In the genomic region with DNA sequence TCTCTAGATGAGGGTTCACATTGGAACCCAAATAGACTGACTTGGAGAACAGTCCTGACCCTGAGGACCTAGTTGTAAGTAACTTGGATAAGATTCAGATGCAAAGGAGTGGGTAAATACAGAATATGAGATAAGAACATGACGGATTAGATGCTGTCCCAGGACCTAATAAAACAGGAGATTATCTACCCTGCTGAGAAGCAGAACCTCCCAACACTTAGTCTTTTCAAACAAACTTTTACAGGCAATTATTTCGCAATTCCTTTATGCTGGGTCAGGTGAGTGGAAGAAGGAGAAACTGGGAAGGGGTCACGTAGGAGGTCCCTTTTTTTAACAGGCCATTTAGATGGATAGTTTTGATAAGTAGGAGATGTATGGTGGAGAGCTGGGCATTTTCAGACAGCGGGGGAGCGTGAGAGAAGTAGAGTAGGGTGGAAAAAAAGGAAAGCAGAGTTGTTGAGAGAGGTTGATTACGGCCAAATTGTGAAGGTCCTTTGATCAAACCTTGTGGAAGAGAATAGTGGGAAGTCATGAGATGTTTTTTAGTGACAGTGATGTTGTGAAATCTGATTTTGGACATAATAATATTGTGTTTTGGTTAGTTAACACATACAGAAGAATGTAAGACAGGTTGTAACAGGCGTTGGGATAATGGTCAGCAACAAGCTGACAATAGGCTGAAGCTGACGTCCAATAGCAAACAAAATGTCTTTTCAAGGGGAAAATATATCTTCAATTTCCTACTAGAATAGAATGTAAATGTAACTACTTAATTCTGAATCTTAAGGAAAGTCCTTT, we compare ENCODE assay signal across 21 cellular contexts. TPM values are rescaled to one million over a fixed set of nuclear protein-coding genes. Genes with fewer than 3 reads are reported as not detected.
"Had no signal": no experiment of that assay in that cellular context is flagged by ENCODE, and none has a peak within 500 bp of the region (broad histone marks: within the 10 kb centered on the region; RNA-seq: fewer than 3 reads in every experiment).

No MANE protein-coding gene starts in this region.

- H3K27ac Mint-ChIP-seq: activated B cell treated with CpG ODN at 0.5 μM for 24 hours; activated CD4-positive, alpha-beta T cell treated with anti-CD3 and anti-CD28 coated beads, Interleukin-2, amount 10 ng/mL, durations not matched to agents 24 days and 14 days; activated CD8-positive, alpha-beta T cell treated with anti-CD3 and anti-CD28 coated beads, Interleukin-2, amount 10 ng/mL, durations not matched to agents 7 days and 5 days; activated naive CD4-positive, alpha-beta T cell treated with anti-CD3 and anti-CD28 coated beads, Interleukin-2, amount 50 U/mL, for 72 hours; memory B cell; natural killer cell treated with Interleukin-12 subunit alpha and Interleukin-12 subunit beta and Interleukin-15 and Interleukin-18, amount 100 ng/mL, for 72 hours; stimulated activated naive CD8-positive, alpha-beta T cell treated with anti-CD3 and anti-CD28 coated beads, Interleukin-15, Interleukin-2, amounts not matched to agents 100 ng/mL and 50 ng/mL, for 24 hours had no signal

- H3K9me3 ChIP-seq: body of pancreas, left lung had no signal

- H3K36me3 ChIP-seq: left lung had no signal

- H3K4me3 ChIP-seq: body of pancreas, left lung had no signal

- H3K27ac ChIP-seq: body of pancreas, left lung had no signal

- H3K4me1 ChIP-seq: body of pancreas, left lung had no signal

- ATAC-seq: activated CD8-positive, alpha-beta T cell treated with anti-CD3 and anti-CD28 coated beads, Interleukin-2, amount 10 ng/mL, durations not matched to agents 7 days and 5 days; activated naive CD4-positive, alpha-beta T cell treated with anti-CD3 and anti-CD28 coated beads, Interleukin-2, amount 50 U/mL, for 72 hours; body of pancreas; left lung; natural killer cell treated with Interleukin-12 subunit alpha and Interleukin-12 subunit beta and Interleukin-15 and Interleukin-18, amount 100 ng/mL, for 72 hours had no signal

- DNase-seq: activated B cell treated with CpG ODN at 0.5 μM for 24 hours; activated CD4-positive, alpha-beta T cell treated with anti-CD3 and anti-CD28 coated beads, Interleukin-2, amount 10 ng/mL, durations not matched to agents 24 days and 14 days; activated CD8-positive, alpha-beta memory T cell treated with anti-CD3 and anti-CD28 coated beads, Interleukin-2, amount 50 U/mL, for 4 hours; activated CD8-positive, alpha-beta T cell treated with anti-CD3 and anti-CD28 coated beads, Interleukin-2, amount 10 ng/mL, durations not matched to agents 7 days and 5 days; activated effector memory CD4-positive, alpha-beta T cell treated with anti-CD3 and anti-CD28 coated beads, Interleukin-2, amount 50 U/mL, for 16 hours; activated T-cell treated with anti-CD3 and anti-CD28 coated beads, Interleukin-2, amount 50 U/mL, for 48 hours; amygdala; body of pancreas; effector CD8-positive, alpha-beta T cell; islet precursor cell; left lung; occipital lobe; stimulated activated CD4-positive, alpha-beta T cell treated with anti-CD3 and anti-CD28 coated beads, Interleukin-4, amount 100 ng/mL, for 4 hours; T-helper 2 cell had no signal

- H3K4me3 Mint-ChIP-seq: activated B cell treated with CpG ODN at 0.5 μM for 24 hours; activated CD4-positive, alpha-beta T cell treated with anti-CD3 and anti-CD28 coated beads, Interleukin-2, amount 10 ng/mL, durations not matched to agents 24 days and 14 days; activated CD8-positive, alpha-beta T cell treated with anti-CD3 and anti-CD28 coated beads, Interleukin-2, amount 10 ng/mL, durations not matched to agents 7 days and 5 days; central memory CD8-positive, alpha-beta T cell; memory B cell; natural killer cell treated with Interleukin-12 subunit alpha and Interleukin-12 subunit beta and Interleukin-15 and Interleukin-18, amount 100 ng/mL, for 72 hours; stimulated activated naive CD8-positive, alpha-beta T cell treated with anti-CD3 and anti-CD28 coated beads, Interleukin-15, Interleukin-2, amounts not matched to agents 100 ng/mL and 50 ng/mL, for 24 hours had no signal

- H3K27me3 Mint-ChIP-seq: activated B cell treated with CpG ODN at 0.5 μM for 24 hours; activated CD4-positive, alpha-beta T cell treated with anti-CD3 and anti-CD28 coated beads, Interleukin-2, amount 10 ng/mL, durations not matched to agents 24 days and 14 days; central memory CD8-positive, alpha-beta T cell; memory B cell; stimulated activated naive CD8-positive, alpha-beta T cell treated with anti-CD3 and anti-CD28 coated beads, Interleukin-15, Interleukin-2, amounts not matched to agents 100 ng/mL and 50 ng/mL, for 24 hours had no signal

- H3K27me3 ChIP-seq: body of pancreas, left lung had no signal

- H3K4me1 Mint-ChIP-seq: activated B cell treated with CpG ODN at 0.5 μM for 24 hours; activated CD4-positive, alpha-beta T cell treated with anti-CD3 and anti-CD28 coated beads, Interleukin-2, amount 10 ng/mL, durations not matched to agents 24 days and 14 days; central memory CD8-positive, alpha-beta T cell; memory B cell had no signal

- H3K36me3 Mint-ChIP-seq: activated naive CD4-positive, alpha-beta T cell treated with anti-CD3 and anti-CD28 coated beads, Interleukin-2, amount 50 U/mL, for 72 hours; memory B cell; natural killer cell treated with Interleukin-12 subunit alpha and Interleukin-12 subunit beta and Interleukin-15 and Interleukin-18, amount 100 ng/mL, for 72 hours had no signal

- H3K9me3 Mint-ChIP-seq: central memory CD8-positive, alpha-beta T cell; natural killer cell treated with Interleukin-12 subunit alpha and Interleukin-12 subunit beta and Interleukin-15 and Interleukin-18, amount 100 ng/mL, for 72 hours had no signal

RNA-seq across cellular contexts. Expression of a gene that starts 32.8 kb away (rescaled TPM):
- total RNA-seq: activated B cell treated with CpG ODN at 0.5 μM for 24 hours; activated CD4-positive, alpha-beta T cell treated with anti-CD3 and anti-CD28 coated beads, Interleukin-2, amount 10 ng/mL, durations not matched to agents 24 days and 14 days; activated CD8-positive, alpha-beta T cell treated with anti-CD3 and anti-CD28 coated beads, Interleukin-2, amount 10 ng/mL, durations not matched to agents 7 days and 5 days; activated naive CD4-positive, alpha-beta T cell treated with anti-CD3 and anti-CD28 coated beads, Interleukin-2, amount 50 U/mL, for 72 hours; natural killer cell treated with Interleukin-12 subunit alpha and Interleukin-12 subunit beta and Interleukin-15 and Interleukin-18, amount 100 ng/mL, for 72 hours; posterior vena cava; skeletal muscle tissue had no signal
